ENCODE assay signal across 10 cellular contexts in genomic region chr9:80061940-80062339, GRCh38.
DNase-seq lines count a peak whose midpoint lies in the region; ATAC-seq and TF ChIP-seq lines count a peak whose summit lies in the region.
"Had no signal": no experiment of that assay in that cellular context is flagged by ENCODE, and none has a peak within 500 bp of the region (broad histone marks: within the 10 kb centered on the region; RNA-seq: fewer than 3 reads in every experiment).

No MANE protein-coding gene starts in this region.

- DNase-seq in GM04503 (ENCODE audit: low read depth) (peak; percentile 88), RWPE2 (ENCODE audit: low spot score) (no peak), fibroblast of villous mesenchyme (ENCODE audit: low read depth) (peak; percentile 86), sciatic nerve (ENCODE audit: low spot score) (no peak), epidermal melanocyte (ENCODE audit: insufficient read length, low spot score) (no peak), NCI-H1436 (lab: John Stamatoyannopoulos, UW) (no peak), GM20000 (ENCODE audit: low spot score) (no peak)
- DNase-seq: activated CD8-positive, alpha-beta memory T cell treated with anti-CD3 and anti-CD28 coated beads, Interleukin-2, amount 10 ng/mL, durations not matched to agents 7 days and 5 days had no signal

- TF ChIP-seq CTCF in RWPE2 (IDR thresholded peaks at IDR 0.05; ENCODE audit: poor library complexity, severe bottlenecking) (no peak), fibroblast of villous mesenchyme (IDR thresholded peaks at IDR 0.05; ENCODE audit: insufficient read depth, low read depth, low read length) (no peak), GM20000 (IDR thresholded peaks at IDR 0.05; ENCODE audit: extremely low read depth, missing control alignments) (no peak)

- no peaks in the 10 kb centered on the region for H3K4me1 ChIP-seq in RWPE2 (ENCODE audit: insufficient read depth, poor library complexity, severe bottlenecking)

- intact Hi-C loops in sciatic nerve (cut with DNase I) = no loop called here

- H3K27ac ChIP-seq in RWPE2 (ENCODE audit: poor library complexity, severe bottlenecking) = no peak overlapping the region

- no peak overlapping the region for H3K4me3 ChIP-seq in RWPE2 (ENCODE audit: severe bottlenecking)
- no peak overlapping the region for H3K4me3 ChIP-seq in fibroblast of villous mesenchyme (ENCODE audit: low read depth, low read length)

- ATAC-seq in RWPE2 (ENCODE audit: low read depth) = peak; percentile 67
- ATAC-seq in sciatic nerve = peak; percentile 94
- ATAC-seq in activated CD4-positive, CD25-positive, alpha-beta regulatory T cell treated with anti-CD3 and anti-CD28 coated beads, Interleukin-2, amount 50 U/mL, for 24 hours = no peak
- ATAC-seq: activated CD8-positive, alpha-beta memory T cell treated with anti-CD3 and anti-CD28 coated beads, Interleukin-2, amount 10 ng/mL, durations not matched to agents 7 days and 5 days; natural killer cell treated with Interleukin-12 subunit alpha and Interleukin-12 subunit beta and Interleukin-15 and Interleukin-18, amount 100 ng/mL, for 72 hours had no signal

- no peaks in the 10 kb centered on the region for H3K9me3 ChIP-seq in RWPE2 (ENCODE audit: severe bottlenecking)

- H3K36me3 ChIP-seq in RWPE2 (ENCODE audit: low read depth) = no peaks in the 10 kb centered on the region

- no peaks in the 10 kb centered on the region for H3K27me3 ChIP-seq in RWPE2 (ENCODE audit: insufficient read depth, poor library complexity, severe bottlenecking)

Comparison
In these comparisons a context has a peak if more than half of its experiments do, and no peak if none do; other contexts are left out.
1. DNase-seq: peak in GM04503 (single experiment) and fibroblast of villous mesenchyme (single experiment); none in RWPE2 (single experiment), sciatic nerve (single experiment), epidermal melanocyte (single experiment), NCI-H1436 (single experiment) and GM20000 (single experiment).
2. ATAC-seq: peak in RWPE2 (single experiment) and sciatic nerve (single experiment); none in activated CD4-positive, CD25-positive, alpha-beta regulatory T cell treated with anti-CD3 and anti-CD28 coated beads, Interleukin-2, amount 50 U/mL, for 24 hours (0 of 2).